ENCODE assay signal across 4 cellular contexts in the genomic region with DNA sequence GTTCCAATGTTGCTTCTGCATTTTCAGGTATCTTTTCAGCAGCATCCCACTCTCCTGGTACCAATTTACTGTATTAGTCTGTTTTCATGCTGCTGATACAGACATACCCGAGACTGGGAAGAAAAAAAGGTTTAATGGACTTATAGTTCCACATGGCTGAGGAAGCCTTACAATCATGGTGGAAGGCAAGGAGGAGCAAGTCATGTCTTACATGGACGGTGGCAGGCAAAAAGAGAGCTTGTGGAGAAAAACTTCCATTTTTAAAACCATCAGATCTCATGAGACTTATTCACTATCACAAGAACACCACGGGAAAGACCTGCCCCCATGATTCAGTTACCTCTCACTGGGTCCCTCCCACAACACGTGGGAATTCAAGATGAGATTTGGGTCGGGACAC. TPM values are rescaled to one million over a fixed set of nuclear protein-coding genes. Genes with fewer than 3 reads are reported as not detected.
"Had no signal": no experiment of that assay in that cellular context is flagged by ENCODE, and none has a peak within 500 bp of the region (broad histone marks: within the 10 kb centered on the region; RNA-seq: fewer than 3 reads in every experiment).

No MANE protein-coding gene starts in this region.

RNA-seq across cellular contexts. Expression of a gene that starts 17.7 kb away (rescaled TPM):
- total RNA-seq: LHCN-M2, M059J, MCF 10A, NCI-H460 had no signal

RNA-seq across cellular contexts. Expression of a gene that starts 27.1 kb away (rescaled TPM):
- total RNA-seq: LHCN-M2, MCF 10A had no signal
